10 cellular contexts compared by ENCODE assay signal in the genomic region with DNA sequence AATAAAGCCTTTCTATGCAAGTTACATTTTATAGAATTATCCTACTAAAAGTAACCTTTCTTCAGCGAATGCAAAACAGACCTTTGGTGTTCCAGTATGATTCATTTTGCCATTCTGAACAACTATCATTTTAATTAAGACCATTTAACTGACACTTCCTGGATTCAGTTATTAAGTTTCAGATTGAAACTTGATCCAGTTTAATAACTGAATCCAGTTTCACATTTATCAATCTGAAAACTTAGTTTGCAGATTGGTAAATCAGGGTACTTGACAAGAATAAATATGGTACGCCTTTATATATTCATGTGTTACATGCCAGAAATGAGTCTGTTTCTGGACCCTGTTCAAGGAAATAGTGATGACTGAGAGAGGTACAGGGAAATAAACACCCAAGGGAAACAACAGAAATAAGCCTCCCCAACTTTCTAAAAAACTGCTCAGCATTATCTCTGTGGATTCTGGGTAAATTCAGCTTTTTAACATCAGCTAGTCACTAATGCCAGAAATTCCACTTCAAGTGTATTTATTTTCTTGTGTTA. TPM values are rescaled to one million over a fixed set of nuclear protein-coding genes. Genes with fewer than 3 reads are reported as not detected.
DNase-seq lines count a peak whose midpoint lies in the region; ATAC-seq, FAIRE-seq and TF ChIP-seq lines count a peak whose summit lies in the region.
"Had no signal": no experiment of that assay in that cellular context is flagged by ENCODE, and none has a peak within 500 bp of the region (broad histone marks: within the 10 kb centered on the region; RNA-seq: fewer than 3 reads in every experiment).

No MANE protein-coding gene starts in this region.

- TF ChIP-seq CTCF in epithelial cell of esophagus (IDR thresholded peaks at IDR 0.05; ENCODE audit: insufficient read depth, low read depth, low read length, missing control alignments), result no peak

- no peaks in the 10 kb centered on the region for H3K9me3 ChIP-seq in skeletal muscle satellite cell (replicated peaks; ENCODE audit: low read length)
- H3K9me3 ChIP-seq: MG63 had no signal

- TF ChIP-seq POLR2A in GM12891 (IDR thresholded peaks at IDR 0.05; ENCODE audit: low read depth, low read length), result no peak

- no peak overlapping the region for H3K4me3 ChIP-seq in epithelial cell of esophagus (ENCODE audit: low read length)
- no peak overlapping the region for H3K4me3 ChIP-seq in skeletal muscle satellite cell (ENCODE audit: low read length)
- H3K4me3 ChIP-seq: MG63 had no signal

- H3K4me1 ChIP-seq in skeletal muscle satellite cell (ENCODE audit: control insufficient read depth, insufficient read depth, low read length), result peaks cover 36% of the 10 kb centered on the region

- DNase-seq in GM12891 (ENCODE audit: insufficient read length, low spot score) (no peak), RCC 7860 (ENCODE audit: low spot score) (no peak), epithelial cell of esophagus (ENCODE audit: low read depth) (peak; percentile 19), hepatic stellate cell (ENCODE audit: low spot score) (no peak), G401 (ENCODE audit: low spot score) (no peak)
- no peak for DNase-seq in stimulated activated naive CD4-positive, alpha-beta T cell treated with Interleukin-2 at 50 U/mL for 16 hours (lab: John Stamatoyannopoulos, UW)
- DNase-seq: left colon, MG63 had no signal

- peak overlapping the region; percentile 28 for H3K9ac ChIP-seq in skeletal muscle satellite cell (ENCODE audit: low read depth, low read length)

- ATAC-seq in HG02678 (IDR thresholded peaks at IDR 0.05; ENCODE audit: unreplicated experiment), result no peak
- ATAC-seq: left colon had no signal

- H3K36me3 ChIP-seq in skeletal muscle satellite cell (ENCODE audit: insufficient read depth, low read length), result peaks cover 13% of the 10 kb centered on the region
- H3K36me3 ChIP-seq: MG63 had no signal

- in situ Hi-C loops in G401 (cut with HindIII; ENCODE audit: low sequenced_read_pairs), result no loop called here

- FAIRE-seq in GM12891 (lab: Jason Lieb, UNC) (peak; percentile 81), RCC 7860 (lab: Jason Lieb, UNC) (peak; percentile 55)

- no peaks in the 10 kb centered on the region for H3K27me3 ChIP-seq in skeletal muscle satellite cell (ENCODE audit: control insufficient read depth, insufficient read depth, low read length)
- H3K27me3 ChIP-seq: MG63 had no signal

- H3K4me2 ChIP-seq in skeletal muscle satellite cell (ENCODE audit: low read length), result peak overlapping the region; percentile 10

TF ChIP-seq in GM12891, 5 proteins besides CTCF, POLR2A, EP300 and RAD21:
- no peak for TF ChIP-seq PAX5 (IDR thresholded peaks at IDR 0.05; ENCODE audit: insufficient read depth, low read length, severe bottlenecking)

RNA-seq across cellular contexts. Expression of a gene that starts 23.3 kb away (rescaled TPM):
- polyA plus RNA-seq in GM12891 (2012; ENCODE audit: low read depth, missing spikeins), result 30.5 TPM
- 19.8 and 38.0 TPM in 2 replicates for total RNA-seq in skeletal muscle satellite cell (2012; rRNA removed)
- 4.7 and 15.7 TPM in 2 replicates for total RNA-seq in G401 (2014; rRNA removed; shearing (Covaris generic))

RNA-seq across cellular contexts. Expression of a gene that starts 47.0 kb away (rescaled TPM):
- polyA plus RNA-seq in GM12891 (2012; ENCODE audit: low read depth, missing spikeins), result 2.8 TPM
- 7.9 and 8.4 TPM in 2 replicates for total RNA-seq in skeletal muscle satellite cell (2012; rRNA removed)
- 12.3 and 13.9 TPM in 2 replicates for total RNA-seq in G401 (2014; rRNA removed; shearing (Covaris generic))
